ENCODE assay signal across 9 cellular contexts in the genomic region with DNA sequence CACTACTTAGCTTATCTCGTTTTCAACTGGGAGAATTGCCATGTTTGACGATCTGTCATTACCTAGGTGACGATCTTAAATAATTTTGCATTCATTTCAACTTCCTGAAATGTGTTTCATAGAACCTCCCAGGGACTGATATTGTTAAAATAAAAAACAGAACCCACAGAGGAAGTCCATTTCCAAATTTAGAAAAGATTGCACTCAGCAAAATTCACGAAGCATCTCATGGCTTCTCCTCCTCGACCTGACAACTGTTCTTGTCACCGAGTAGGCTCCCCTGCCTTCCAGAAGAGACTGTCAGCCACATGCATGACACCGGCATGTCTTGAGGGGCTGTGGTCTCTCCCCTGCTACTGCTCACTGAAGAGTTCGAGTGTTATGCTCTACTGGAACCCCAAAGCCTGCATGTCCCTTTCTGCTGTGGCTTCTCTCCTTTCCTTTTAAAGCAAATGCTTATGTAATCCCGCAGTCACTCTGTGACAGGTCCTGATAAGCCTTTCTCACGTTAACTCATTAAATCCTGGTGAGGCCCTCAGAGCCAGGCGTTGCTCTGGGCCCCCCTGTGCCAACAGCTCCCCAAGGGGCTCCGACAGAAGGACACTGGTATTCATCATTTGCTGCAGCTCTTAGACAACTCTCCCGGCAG. TPM values are rescaled to one million over a fixed set of nuclear protein-coding genes. Genes with fewer than 3 reads are reported as not detected.
DNase-seq lines count a peak whose midpoint lies in the region; ATAC-seq and TF ChIP-seq lines count a peak whose summit lies in the region.
"Had no signal": no experiment of that assay in that cellular context is flagged by ENCODE, and none has a peak within 500 bp of the region (broad histone marks: within the 10 kb centered on the region; RNA-seq: fewer than 3 reads in every experiment).

No MANE protein-coding gene starts in this region.

- no peaks in the 10 kb centered on the region for H3K9me2 ChIP-seq in MM.1S (replicated peaks; ENCODE audit: insufficient read depth, low read length)

- 38 to 46% methylated on average over 13 of the region's 13 CpGs for WGBS in testis, 2 donors
- 21 to 24% methylated on average over 13 of the region's 13 CpGs for WGBS in lower leg skin, 2 donors

- H3K79me2 ChIP-seq in MM.1S (ENCODE audit: low read length): no peaks in the 10 kb centered on the region

- peak overlapping the region; percentile 21; the same call in 1 of the 2 replicates for H3K9ac ChIP-seq in MM.1S (ENCODE audit: low read length)

- H3F3A ChIP-seq in MM.1S (ENCODE audit: insufficient read depth, low read length): peaks cover 7% of the 10 kb centered on the region; the same call in 1 of the 2 replicates

- H3K4me2 ChIP-seq in MM.1S (ENCODE audit: low read depth, low read length): peak overlapping the region; percentile 79

- H3K27ac Mint-ChIP-seq in activated CD8-positive, alpha-beta T cell treated with anti-CD3 and anti-CD28 coated beads, Interleukin-2, amount 10 ng/mL, durations not matched to agents 7 days and 5 days: peak overlapping the region; percentile 28
- H3K27ac Mint-ChIP-seq in activated CD8-positive, alpha-beta T cell treated with anti-CD3 and anti-CD28 coated beads for 36 hours: no peak overlapping the region
- H3K27ac Mint-ChIP-seq in central memory CD8-positive, alpha-beta T cell (ENCODE audit: low read depth): peak overlapping the region; percentile 8
- peak overlapping the region; percentile 86 for H3K27ac Mint-ChIP-seq in stimulated activated naive B cell treated with anti-CD40 and anti-IgM and Interleukin-4, amounts not matched to agents 10 μg/mL and 1 μg/mL and 100 μg/mL, for 72 hours

- H3K36me3 Mint-ChIP-seq in activated CD8-positive, alpha-beta T cell treated with anti-CD3 and anti-CD28 coated beads, Interleukin-2, amount 10 ng/mL, durations not matched to agents 7 days and 5 days (ENCODE audit: low read depth): no peaks in the 10 kb centered on the region
- H3K36me3 Mint-ChIP-seq in activated CD8-positive, alpha-beta T cell treated with anti-CD3 and anti-CD28 coated beads for 36 hours (ENCODE audit: low read depth): no peaks in the 10 kb centered on the region
- H3K36me3 Mint-ChIP-seq in central memory CD8-positive, alpha-beta T cell (ENCODE audit: insufficient read depth): no peaks in the 10 kb centered on the region
- H3K36me3 Mint-ChIP-seq in stimulated activated naive B cell treated with anti-CD40 and anti-IgM and Interleukin-4, amounts not matched to agents 10 μg/mL and 1 μg/mL and 100 μg/mL, for 72 hours: no peaks in the 10 kb centered on the region

- peak overlapping the region; percentile 54; the same call in 1 of the 2 replicates for H3K27ac ChIP-seq in MM.1S (ENCODE audit: low read length)
- peak overlapping the region in 1 of 2 donors; percentile 45 for H3K27ac ChIP-seq in uterus
- no peak overlapping the region for H3K27ac ChIP-seq in testis

- H3K4me1 ChIP-seq in MM.1S (ENCODE audit: low read length) (peaks cover 14% of the 10 kb centered on the region), uterus (peaks cover 0 to 23% of the 10 kb centered on the region in 2 donors), testis (no peaks in the 10 kb centered on the region)

- H3K9me3 Mint-ChIP-seq in activated CD8-positive, alpha-beta T cell treated with anti-CD3 and anti-CD28 coated beads, Interleukin-2, amount 10 ng/mL, durations not matched to agents 7 days and 5 days (ENCODE audit: insufficient read depth): no peaks in the 10 kb centered on the region
- no peaks in the 10 kb centered on the region for H3K9me3 Mint-ChIP-seq in activated CD8-positive, alpha-beta T cell treated with anti-CD3 and anti-CD28 coated beads for 36 hours
- no peaks in the 10 kb centered on the region for H3K9me3 Mint-ChIP-seq in central memory CD8-positive, alpha-beta T cell
- H3K9me3 Mint-ChIP-seq in stimulated activated naive B cell treated with anti-CD40 and anti-IgM and Interleukin-4, amounts not matched to agents 10 μg/mL and 1 μg/mL and 100 μg/mL, for 72 hours: no peaks in the 10 kb centered on the region

- H4K20me1 ChIP-seq in MM.1S (ENCODE audit: insufficient read depth, low read length): no peaks in the 10 kb centered on the region

- H3K9me3 ChIP-seq in MM.1S (replicated peaks; ENCODE audit: insufficient read depth, low read length): no peaks in the 10 kb centered on the region
- no peaks in the 10 kb centered on the region for H3K9me3 ChIP-seq in uterus
- H3K9me3 ChIP-seq in testis: no peaks in the 10 kb centered on the region
- H3K9me3 ChIP-seq: MG63 had no signal

- peak overlapping the region; percentile 84 for H2AFZ ChIP-seq in MM.1S (ENCODE audit: low read length)

- no peak for DNase-seq in activated CD8-positive, alpha-beta T cell treated with anti-CD3 and anti-CD28 coated beads, Interleukin-2, amount 10 ng/mL, durations not matched to agents 7 days and 5 days
- DNase-seq in activated CD8-positive, alpha-beta T cell treated with anti-CD3 and anti-CD28 coated beads for 36 hours: no peak
- DNase-seq in MM.1S (peak; percentile 59), uterus (no peak), testis (no peak), lower leg skin (ENCODE audit: low spot score in 2 of 2) (no peak)
- no peak for DNase-seq in central memory CD8-positive, alpha-beta T cell (ENCODE audit: low spot score in 2 of 2)
- DNase-seq in stimulated activated naive B cell treated with anti-CD40 and anti-IgM and Interleukin-4, amounts not matched to agents 10 μg/mL and 1 μg/mL and 100 μg/mL, for 72 hours: no peak
- DNase-seq: MG63 had no signal

- CTCF ChIA-PET in activated CD8-positive, alpha-beta T cell treated with anti-CD3 and anti-CD28 coated beads, Interleukin-2, amount 10 ng/mL, durations not matched to agents 7 days and 5 days (lab: Charles Lee): no interaction called here
- CTCF ChIA-PET in activated CD8-positive, alpha-beta T cell treated with anti-CD3 and anti-CD28 coated beads for 36 hours (lab: Charles Lee): no interaction called here

- TF ChIP-seq CTCF in activated CD8-positive, alpha-beta T cell treated with anti-CD3 and anti-CD28 coated beads for 36 hours (IDR thresholded peaks at IDR 0.05): no peak
- TF ChIP-seq CTCF in MM.1S (IDR thresholded peaks at IDR 0.05; ENCODE audit: low read length) (no peak), uterus (IDR thresholded peaks at IDR 0.05) (no peak), testis (IDR thresholded peaks at IDR 0.05) (no peak), lower leg skin (IDR thresholded peaks at IDR 0.05) (no peak)

- H3K4me3 ChIP-seq in MM.1S (ENCODE audit: low read length) (peak overlapping the region; percentile 43), uterus (no peak overlapping the region), testis (no peak overlapping the region), lower leg skin (ENCODE audit: low read depth, poor library complexity, severe bottlenecking) (no peak overlapping the region)
- H3K4me3 ChIP-seq: MG63 had no signal

- H3K4me1 Mint-ChIP-seq in activated CD8-positive, alpha-beta T cell treated with anti-CD3 and anti-CD28 coated beads, Interleukin-2, amount 10 ng/mL, durations not matched to agents 7 days and 5 days (ENCODE audit: low read depth): peaks cover 18% of the 10 kb centered on the region
- peaks cover 17% of the 10 kb centered on the region for H3K4me1 Mint-ChIP-seq in activated CD8-positive, alpha-beta T cell treated with anti-CD3 and anti-CD28 coated beads for 36 hours (ENCODE audit: low read depth)
- peaks cover 9% of the 10 kb centered on the region for H3K4me1 Mint-ChIP-seq in central memory CD8-positive, alpha-beta T cell
- H3K4me1 Mint-ChIP-seq in stimulated activated naive B cell treated with anti-CD40 and anti-IgM and Interleukin-4, amounts not matched to agents 10 μg/mL and 1 μg/mL and 100 μg/mL, for 72 hours: peaks cover 21 to 43% of the 10 kb centered on the region in 2 donors

- H3K27me3 ChIP-seq in MM.1S (replicated peaks; ENCODE audit: insufficient read depth, low read length): no peaks in the 10 kb centered on the region
- H3K27me3 ChIP-seq in uterus: no peaks in the 10 kb centered on the region
- no peaks in the 10 kb centered on the region for H3K27me3 ChIP-seq in testis
- H3K27me3 ChIP-seq: MG63 had no signal

- no peak for TF ChIP-seq POLR2A in uterus (IDR thresholded peaks at IDR 0.05)
- no peak for TF ChIP-seq POLR2A in testis (IDR thresholded peaks at IDR 0.05)
- no peak for TF ChIP-seq POLR2A in lower leg skin (IDR thresholded peaks at IDR 0.05)

- peak overlapping the region; percentile 34 for H3K4me3 Mint-ChIP-seq in activated CD8-positive, alpha-beta T cell treated with anti-CD3 and anti-CD28 coated beads, Interleukin-2, amount 10 ng/mL, durations not matched to agents 7 days and 5 days
- no peak overlapping the region for H3K4me3 Mint-ChIP-seq in activated CD8-positive, alpha-beta T cell treated with anti-CD3 and anti-CD28 coated beads for 36 hours
- H3K4me3 Mint-ChIP-seq in central memory CD8-positive, alpha-beta T cell: no peak overlapping the region
- H3K4me3 Mint-ChIP-seq in stimulated activated naive B cell treated with anti-CD40 and anti-IgM and Interleukin-4, amounts not matched to agents 10 μg/mL and 1 μg/mL and 100 μg/mL, for 72 hours: peak overlapping the region; percentile 71 to 76

- H3K27me3 Mint-ChIP-seq in activated CD8-positive, alpha-beta T cell treated with anti-CD3 and anti-CD28 coated beads, Interleukin-2, amount 10 ng/mL, durations not matched to agents 7 days and 5 days (ENCODE audit: low read depth): peaks cover 13% of the 10 kb centered on the region
- peaks cover 20% of the 10 kb centered on the region for H3K27me3 Mint-ChIP-seq in activated CD8-positive, alpha-beta T cell treated with anti-CD3 and anti-CD28 coated beads for 36 hours
- peaks cover 48% of the 10 kb centered on the region for H3K27me3 Mint-ChIP-seq in central memory CD8-positive, alpha-beta T cell
- H3K27me3 Mint-ChIP-seq in stimulated activated naive B cell treated with anti-CD40 and anti-IgM and Interleukin-4, amounts not matched to agents 10 μg/mL and 1 μg/mL and 100 μg/mL, for 72 hours: peaks cover 5 to 6% of the 10 kb centered on the region in 2 donors

- POLR2A ChIA-PET in activated CD8-positive, alpha-beta T cell treated with anti-CD3 and anti-CD28 coated beads, Interleukin-2, amount 10 ng/mL, durations not matched to agents 7 days and 5 days (lab: Charles Lee): no interaction called here
- POLR2A ChIA-PET in activated CD8-positive, alpha-beta T cell treated with anti-CD3 and anti-CD28 coated beads for 36 hours (lab: Charles Lee): interaction anchor here (0.6 kb wide), 1 partner anchor 48 kb away, joined by 3 read pairs; no protein-coding TSS in a partner anchor

- H3K36me3 ChIP-seq in MM.1S (replicated peaks; ENCODE audit: insufficient read depth, low read length): no peaks in the 10 kb centered on the region
- H3K36me3 ChIP-seq in uterus: no peaks in the 10 kb centered on the region
- H3K36me3 ChIP-seq in testis (ENCODE audit: low read depth, missing control alignments): no peaks in the 10 kb centered on the region
- H3K36me3 ChIP-seq: MG63 had no signal

- ATAC-seq in activated CD8-positive, alpha-beta T cell treated with anti-CD3 and anti-CD28 coated beads, Interleukin-2, amount 10 ng/mL, durations not matched to agents 7 days and 5 days: peak; percentile 30
- ATAC-seq in activated CD8-positive, alpha-beta T cell treated with anti-CD3 and anti-CD28 coated beads for 36 hours: no peak
- ATAC-seq in central memory CD8-positive, alpha-beta T cell (replicated peaks; ENCODE audit: extremely low read depth, poor library complexity, severe bottlenecking): no peak
- peak; percentile 66 to 75 for ATAC-seq in stimulated activated naive B cell treated with anti-CD40 and anti-IgM and Interleukin-4, amounts not matched to agents 10 μg/mL and 1 μg/mL and 100 μg/mL, for 72 hours (replicated peaks)

- intact Hi-C loops in activated CD8-positive, alpha-beta T cell treated with anti-CD3 and anti-CD28 coated beads for 36 hours (cut with micrococcal nuclease): no loop called here
- intact Hi-C loops in uterus (cut with DNase I; ENCODE audit: low total_unique reads): no loop called here
- intact Hi-C loops in testis (cut with DNase I; ENCODE audit: low total_unique reads): no loop called here
- intact Hi-C loops in lower leg skin (cut with DNase I; ENCODE audit: low total_unique reads): no loop called here

RNA-seq across cellular contexts. Expression of gene ANKRD33B, which starts 26.8 kb away (rescaled TPM):
- total RNA-seq in activated CD8-positive, alpha-beta T cell treated with anti-CD3 and anti-CD28 coated beads, Interleukin-2, amount 10 ng/mL, durations not matched to agents 7 days and 5 days: 1 to 10 TPM; 4.6 to 5.5 TPM
- total RNA-seq in activated CD8-positive, alpha-beta T cell treated with anti-CD3 and anti-CD28 coated beads for 36 hours: 10 to 100 TPM; 13.6 to 13.8 TPM
- total RNA-seq in uterus: 10 to 100 TPM in 1 of 4 donors, 1 to 10 TPM in 3; 2.1 to 24.1 (median 7.6) TPM
- 1 to 10 TPM; 5.6 to 5.8 TPM for total RNA-seq in testis
- 3.7 TPM for polyA plus RNA-seq in testis (ENCODE audit: insufficient read depth, low read depth, low replicate concordance)
- total RNA-seq in lower leg skin: 10 to 100 TPM; 12.6 to 35.4 (median 17.6) TPM

Comparison
In these comparisons a context has a peak if more than half of its experiments do, and no peak if none do; other contexts are left out.
1. ATAC-seq: peak in activated CD8-positive, alpha-beta T cell treated with anti-CD3 and anti-CD28 coated beads, Interleukin-2, amount 10 ng/mL, durations not matched to agents 7 days and 5 days (single experiment) and stimulated activated naive B cell treated with anti-CD40 and anti-IgM and Interleukin-4, amounts not matched to agents 10 μg/mL and 1 μg/mL and 100 μg/mL, for 72 hours (2 of 2); none in activated CD8-positive, alpha-beta T cell treated with anti-CD3 and anti-CD28 coated beads for 36 hours (single experiment) and central memory CD8-positive, alpha-beta T cell (single experiment).
2. H3K4me3 Mint-ChIP-seq: peak in activated CD8-positive, alpha-beta T cell treated with anti-CD3 and anti-CD28 coated beads, Interleukin-2, amount 10 ng/mL, durations not matched to agents 7 days and 5 days (single experiment) and stimulated activated naive B cell treated with anti-CD40 and anti-IgM and Interleukin-4, amounts not matched to agents 10 μg/mL and 1 μg/mL and 100 μg/mL, for 72 hours (2 of 2); none in activated CD8-positive, alpha-beta T cell treated with anti-CD3 and anti-CD28 coated beads for 36 hours (single experiment) and central memory CD8-positive, alpha-beta T cell (single experiment).